In the genomic region with DNA sequence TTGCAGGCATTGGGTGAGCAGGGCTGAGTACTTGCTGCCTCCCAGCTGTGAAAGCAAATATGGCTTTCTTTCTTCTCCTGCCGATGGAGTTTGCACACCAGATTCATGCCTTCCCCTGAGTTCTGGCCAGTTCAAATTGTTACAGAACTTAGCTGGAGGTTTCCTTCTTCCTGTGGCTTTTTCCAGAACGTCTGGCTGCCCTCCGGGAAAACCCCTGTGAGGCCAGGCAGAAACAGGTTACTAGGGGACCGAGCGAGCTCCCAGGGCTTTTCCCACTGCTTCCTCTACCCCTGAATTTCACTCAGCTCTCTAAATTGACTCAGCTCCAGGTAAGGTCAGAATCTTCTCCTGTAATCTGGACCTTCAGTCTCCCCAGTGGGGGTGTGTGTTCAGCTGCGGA, we compare ENCODE assay signal across 26 cellular contexts.
"Had no signal": no experiment of that assay in that cellular context is flagged by ENCODE, and none has a peak within 500 bp of the region (broad histone marks: within the 10 kb centered on the region; RNA-seq: fewer than 3 reads in every experiment).

No MANE protein-coding gene starts in this region.

- H3K36me3 Mint-ChIP-seq: activated CD4-positive, alpha-beta memory T cell treated with anti-CD3 and anti-CD28 coated beads for 36 hours; activated naive CD8-positive, alpha-beta T cell; brain had no signal

- H3K36me3 ChIP-seq: cardiac muscle cell, MG63, Peyer's patch had no signal

- H3K4me3 ChIP-seq: cardiac muscle cell, MG63, Peyer's patch had no signal

- H3K27ac Mint-ChIP-seq: activated CD4-positive, alpha-beta memory T cell treated with anti-CD3 and anti-CD28 coated beads for 36 hours; activated CD4-positive, alpha-beta T cell treated with anti-CD3 and anti-CD28 coated beads, Interleukin-2, amount 10 ng/mL, durations not matched to agents 7 days and 5 days; activated naive CD4-positive, alpha-beta T cell treated with anti-CD3 and anti-CD28 coated beads for 36 hours; activated naive CD8-positive, alpha-beta T cell; activated T-helper 17 cell treated with anti-CD3 and anti-CD28 coated beads, Interleukin-2, amount 50 U/mL, for 72 hours; brain; T-helper 17 cell had no signal

- H3K9me3 ChIP-seq: MG63, Peyer's patch had no signal

- H3K4me1 ChIP-seq: Peyer's patch had no signal

- DNase-seq: activated CD4-positive, alpha-beta memory T cell treated with anti-CD3 and anti-CD28 coated beads for 36 hours; activated CD4-positive, alpha-beta T cell treated with anti-CD3 and anti-CD28 coated beads, Interleukin-2, amount 10 ng/mL, durations not matched to agents 7 days and 5 days; activated CD4-positive, CD25-positive, alpha-beta regulatory T cell; activated CD8-positive, alpha-beta memory T cell treated with anti-CD3 and anti-CD28 coated beads for 24 hours; activated gamma-delta T cell; activated naive CD4-positive, alpha-beta T cell treated with anti-CD3 and anti-CD28 coated beads for 36 hours; activated T-cell treated with anti-CD3 and anti-CD28 coated beads, Interleukin-2, amount 50 U/mL, for 48 hours; amygdala; MG63; MV-4-11; NCI-H1092 treated with DMSO at 0.1 percent for 48 hours; NCI-H1417 treated with DMSO at 0.1 percent for 48 hours; NCI-H1694; NCI-H2029; NCI-H2107; NCI-H226; NCI-H510A treated with DMSO at 0.1 percent for 48 hours; Peyer's patch; SHP77; T-helper 17 cell; T-helper 9 cell had no signal

- ATAC-seq: activated T-helper 17 cell treated with anti-CD3 and anti-CD28 coated beads, Interleukin-2, amount 50 U/mL, for 72 hours; T-helper 17 cell had no signal

- H3K27me3 Mint-ChIP-seq: activated CD4-positive, alpha-beta memory T cell treated with anti-CD3 and anti-CD28 coated beads for 36 hours; activated CD4-positive, alpha-beta T cell treated with anti-CD3 and anti-CD28 coated beads, Interleukin-2, amount 10 ng/mL, durations not matched to agents 7 days and 5 days; activated T-helper 17 cell treated with anti-CD3 and anti-CD28 coated beads, Interleukin-2, amount 50 U/mL, for 72 hours; brain; T-helper 17 cell had no signal

- H3K4me3 Mint-ChIP-seq: activated CD4-positive, alpha-beta memory T cell treated with anti-CD3 and anti-CD28 coated beads for 36 hours; activated CD4-positive, alpha-beta T cell treated with anti-CD3 and anti-CD28 coated beads, Interleukin-2, amount 10 ng/mL, durations not matched to agents 7 days and 5 days; activated naive CD4-positive, alpha-beta T cell treated with anti-CD3 and anti-CD28 coated beads for 36 hours; activated naive CD8-positive, alpha-beta T cell; activated T-helper 17 cell treated with anti-CD3 and anti-CD28 coated beads, Interleukin-2, amount 50 U/mL, for 72 hours; brain; T-helper 17 cell had no signal

- H3K27ac ChIP-seq: cardiac muscle cell, Peyer's patch had no signal

- FAIRE-seq: astrocyte had no signal

- H3K27me3 ChIP-seq: cardiac muscle cell, MG63, Peyer's patch had no signal

- H3K9me3 Mint-ChIP-seq: activated CD4-positive, alpha-beta T cell treated with anti-CD3 and anti-CD28 coated beads, Interleukin-2, amount 10 ng/mL, durations not matched to agents 7 days and 5 days had no signal

- H3K4me1 Mint-ChIP-seq: activated T-helper 17 cell treated with anti-CD3 and anti-CD28 coated beads, Interleukin-2, amount 50 U/mL, for 72 hours; brain; T-helper 17 cell had no signal
